9 cellular contexts compared by ENCODE assay signal in the genomic region with DNA sequence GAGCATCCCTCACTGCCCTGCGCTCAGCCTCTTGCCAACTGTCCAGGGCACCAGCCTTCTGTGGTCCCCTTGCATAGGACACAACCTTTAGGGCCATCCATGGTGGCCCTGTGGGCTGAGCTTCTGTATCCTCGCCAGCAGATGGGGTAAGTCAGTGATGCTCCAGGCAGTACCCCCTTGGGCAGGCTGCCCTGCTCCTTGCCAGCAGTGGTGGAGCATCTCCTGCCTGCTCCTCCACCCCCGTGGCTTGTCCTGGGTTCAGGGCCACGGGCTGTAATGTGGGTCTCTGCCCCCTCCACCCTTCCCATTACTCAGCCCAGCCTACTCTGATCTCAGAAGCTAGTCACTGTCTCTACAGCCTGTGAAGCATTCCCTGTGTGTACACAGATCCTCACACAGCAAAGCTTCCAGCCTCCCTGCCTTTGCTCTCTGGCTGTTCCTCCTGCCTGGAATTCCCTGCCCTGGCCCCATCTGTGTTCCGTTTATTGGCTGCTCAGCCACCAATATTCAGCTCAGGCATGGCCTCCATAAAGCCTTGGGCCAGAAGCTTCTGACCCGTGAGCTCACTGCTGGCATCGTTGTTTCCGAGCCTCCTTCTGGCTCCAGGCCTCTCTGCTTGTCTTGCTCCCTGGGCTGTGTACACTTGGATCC.
A peak's percentile ranks its signal among the peaks of the same experiment; 100 is the strongest.
DNase-seq lines count a peak whose midpoint lies in the region; ATAC-seq and TF ChIP-seq lines count a peak whose summit lies in the region.
"Had no signal": no experiment of that assay in that cellular context is flagged by ENCODE, and none has a peak within 500 bp of the region (broad histone marks: within the 10 kb centered on the region; RNA-seq: fewer than 3 reads in every experiment).

No MANE protein-coding gene starts in this region.

- no peak overlapping the region for H3K4me3 Mint-ChIP-seq in chondrocyte (ENCODE audit: unreplicated experiment)
- H3K4me3 Mint-ChIP-seq in naive thymus-derived CD8-positive, alpha-beta T cell = peak overlapping the region in 1 of 10 donors; percentile 49
- H3K4me3 Mint-ChIP-seq: IgD-negative memory B cell had no signal

- H3K36me3 Mint-ChIP-seq in chondrocyte (ENCODE audit: low read depth) = peaks cover 1% of the 10 kb centered on the region
- H3K36me3 Mint-ChIP-seq in naive thymus-derived CD8-positive, alpha-beta T cell = no peaks in the 10 kb centered on the region
- H3K36me3 Mint-ChIP-seq: IgD-negative memory B cell had no signal

- peak in 12 of 14 donors; percentile 11 to 66 (median 32) for DNase-seq in C1 segment of cervical spinal cord (lab: John Stamatoyannopoulos, UW)
- peak; percentile 74 for DNase-seq in NCI-H748 (lab: John Stamatoyannopoulos, UW; ENCODE audit: unreplicated experiment)
- no peak for DNase-seq in chondrocyte (ENCODE audit: low spot score)
- peak in 3 of 10 donors; percentile 8 to 29 (median 16) for DNase-seq in naive thymus-derived CD8-positive, alpha-beta T cell
- DNase-seq in amniotic stem cell (lab: John Stamatoyannopoulos, UW) = no peak
- DNase-seq in effector CD8-positive, alpha-beta T cell (lab: John Stamatoyannopoulos, UW) = no peak

- H3K4me1 Mint-ChIP-seq in chondrocyte (ENCODE audit: low read depth) = peaks cover 7% of the 10 kb centered on the region
- no peaks in the 10 kb centered on the region for H3K4me1 Mint-ChIP-seq in naive thymus-derived CD8-positive, alpha-beta T cell
- H3K4me1 Mint-ChIP-seq: IgD-negative memory B cell had no signal

- peak; percentile 53 to 68 for ATAC-seq in naive thymus-derived CD8-positive, alpha-beta T cell
- no peak for ATAC-seq in HG02981 (IDR thresholded peaks at IDR 0.05; ENCODE audit: unreplicated experiment)

- no peak overlapping the region for H3K27ac Mint-ChIP-seq in chondrocyte (ENCODE audit: unreplicated experiment)
- no peak overlapping the region for H3K27ac Mint-ChIP-seq in naive thymus-derived CD8-positive, alpha-beta T cell

- peaks cover 60% of the 10 kb centered on the region for H3K27me3 Mint-ChIP-seq in chondrocyte (ENCODE audit: low read depth)
- H3K27me3 Mint-ChIP-seq in naive thymus-derived CD8-positive, alpha-beta T cell = peaks cover 0 to 38% (median 5%) of the 10 kb centered on the region in 5 donors

- H3K9me3 Mint-ChIP-seq in chondrocyte (ENCODE audit: low read depth) = no peaks in the 10 kb centered on the region
- no peaks in the 10 kb centered on the region for H3K9me3 Mint-ChIP-seq in naive thymus-derived CD8-positive, alpha-beta T cell
- H3K9me3 Mint-ChIP-seq: IgD-negative memory B cell had no signal

- TF ChIP-seq CTCF in GM12874 (IDR thresholded peaks at IDR 0.05; ENCODE audit: insufficient read depth, low read depth, low read length) (peak; percentile 59), chondrocyte (IDR thresholded peaks at IDR 0.05) (peak; percentile 62)

- POLR2A ChIA-PET in naive thymus-derived CD8-positive, alpha-beta T cell (lab: Charles Lee) = no interaction called here

Comparison
In these comparisons a context has a peak if more than half of its experiments do, and no peak if none do; other contexts are left out.
1. DNase-seq: peak in C1 segment of cervical spinal cord (12 of 14) and NCI-H748 (single experiment); none in chondrocyte (single experiment), amniotic stem cell (single experiment) and effector CD8-positive, alpha-beta T cell (single experiment).